1 cellular context compared by ENCODE assay signal in genomic region chr12:12306-12705, GRCh38. TPM values are rescaled to one million over a fixed set of nuclear protein-coding genes. Genes with fewer than 3 reads are reported as not detected.
"Had no signal": no experiment of that assay in that cellular context is flagged by ENCODE, and none has a peak within 500 bp of the region (broad histone marks: within the 10 kb centered on the region; RNA-seq: fewer than 3 reads in every experiment).

No MANE protein-coding gene starts in this region.

RNA-seq across cellular contexts. Expression of gene IQSEC3, which starts 54.3 kb away (rescaled TPM):
- total RNA-seq: pulmonary artery endothelial cell had no signal
